ENCODE assay signal across 1 cellular context in genomic region chr12:107645630-107646333, GRCh38.
TF ChIP-seq lines count a peak whose summit lies in the region.

No MANE protein-coding gene starts in this region.

TF ChIP-seq in SK-N-SH, 30 proteins besides CTCF, POLR2A, EP300 and RAD21 (continued from another document):
- TF ChIP-seq, protein P1, sequence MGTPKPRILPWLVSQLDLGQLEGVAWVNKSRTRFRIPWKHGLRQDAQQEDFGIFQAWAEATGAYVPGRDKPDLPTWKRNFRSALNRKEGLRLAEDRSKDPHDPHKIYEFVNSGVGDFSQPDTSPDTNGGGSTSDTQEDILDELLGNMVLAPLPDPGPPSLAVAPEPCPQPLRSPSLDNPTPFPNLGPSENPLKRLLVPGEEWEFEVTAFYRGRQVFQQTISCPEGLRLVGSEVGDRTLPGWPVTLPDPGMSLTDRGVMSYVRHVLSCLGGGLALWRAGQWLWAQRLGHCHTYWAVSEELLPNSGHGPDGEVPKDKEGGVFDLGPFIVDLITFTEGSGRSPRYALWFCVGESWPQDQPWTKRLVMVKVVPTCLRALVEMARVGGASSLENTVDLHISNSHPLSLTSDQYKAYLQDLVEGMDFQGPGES (IDR thresholded peaks at IDR 0.05; ENCODE audit: low read depth, low read length): no peak
- TF ChIP-seq FOXM1 (IDR thresholded peaks at IDR 0.05; ENCODE audit: low read depth) (no peak), RFX5 (IDR thresholded peaks at IDR 0.05; ENCODE audit: low read length) (no peak), TEAD4 (IDR thresholded peaks at IDR 0.05; ENCODE audit: borderline replicate concordance, insufficient read depth) (no peak), FOSL2 (IDR thresholded peaks at IDR 0.05; ENCODE audit: borderline replicate concordance, low read depth) (no peak), NFIC (IDR thresholded peaks at IDR 0.05; ENCODE audit: borderline replicate concordance) (no peak), TCF12 (IDR thresholded peaks at IDR 0.05) (no peak)
